Comparison of ENCODE assay signal across 8 cellular contexts in genomic region chr11:83157755-83158473, GRCh38. TPM values are rescaled to one million over a fixed set of nuclear protein-coding genes. Genes with fewer than 3 reads are reported as not detected.
A peak's percentile ranks its signal among the peaks of the same experiment; 100 is the strongest.
DNase-seq lines count a peak whose midpoint lies in the region; ATAC-seq and TF ChIP-seq lines count a peak whose summit lies in the region.

No MANE protein-coding gene starts in this region.

- H3K27ac Mint-ChIP-seq in neural progenitor cell: peak overlapping the region; percentile 100

- peak overlapping the region; percentile 96 for H3K9ac ChIP-seq in neural progenitor cell

- peak overlapping the region; percentile 99 for H3K4me3 Mint-ChIP-seq in neural progenitor cell

- H3K4me1 Mint-ChIP-seq in neural progenitor cell: peaks cover 28% of the 10 kb centered on the region

- ATAC-seq in foreskin keratinocyte (no peak), GM18861 (IDR thresholded peaks at IDR 0.05; ENCODE audit: unreplicated experiment) (no peak)

- H3K4me1 ChIP-seq in foreskin keratinocyte: peaks cover 12% of the 10 kb centered on the region
- H3K4me1 ChIP-seq in neural progenitor cell: peaks cover 17% of the 10 kb centered on the region
- H3K4me1 ChIP-seq in tibial artery: peaks cover 3 to 40% (median 17%) of the 10 kb centered on the region in 4 donors

- no peaks in the 10 kb centered on the region for H3K27me3 Mint-ChIP-seq in neural progenitor cell (ENCODE audit: insufficient read depth, low read depth)

- peaks cover 57% of the 10 kb centered on the region for H4K20me1 ChIP-seq in neural progenitor cell (ENCODE audit: low read depth)

- H3K36me3 Mint-ChIP-seq in neural progenitor cell: peaks cover 18% of the 10 kb centered on the region

- no peaks in the 10 kb centered on the region for H3K27me3 ChIP-seq in foreskin keratinocyte
- no peaks in the 10 kb centered on the region for H3K27me3 ChIP-seq in neural progenitor cell
- H3K27me3 ChIP-seq in tibial artery: no peaks in the 10 kb centered on the region

- H3K79me2 ChIP-seq in neural progenitor cell (ENCODE audit: low read depth): peaks cover 60% of the 10 kb centered on the region

- peak overlapping the region; percentile 90 for H3K27ac ChIP-seq in foreskin keratinocyte
- H3K27ac ChIP-seq in neural progenitor cell: peak overlapping the region; percentile 98
- peak overlapping the region; percentile 98 to 100 for H3K27ac ChIP-seq in tibial artery

- peaks cover 7% of the 10 kb centered on the region for H3K36me3 ChIP-seq in neural progenitor cell
- H3K36me3 ChIP-seq in tibial artery: no peaks in the 10 kb centered on the region

- H3K9me3 Mint-ChIP-seq in neural progenitor cell: no peaks in the 10 kb centered on the region

- H2AFZ ChIP-seq in neural progenitor cell (replicated peaks): no peak overlapping the region

- DNase-seq in CD1c-positive myeloid dendritic cell (ENCODE audit: extremely low spot score): peak; percentile 82
- peak; percentile 43 for DNase-seq in HS-27A (ENCODE audit: low read depth)
- DNase-seq in RPMI8226: peak; percentile 76
- DNase-seq in activated gamma-delta T cell treated with anti-CD3 and anti-CD28 coated beads, Interleukin-2, amount 50 U/mL, for 16 hours (ENCODE audit: low read depth): peak; percentile 21
- peak; percentile 21 to 45 for DNase-seq in foreskin keratinocyte
- DNase-seq in neural progenitor cell (ENCODE audit: low spot score): peak; percentile 62
- peak; percentile 71 to 82 for DNase-seq in tibial artery

- peak overlapping the region; percentile 91 for H3K4me3 ChIP-seq in neural progenitor cell
- H3K4me3 ChIP-seq in tibial artery: peak overlapping the region; percentile 88 to 93

- TF ChIP-seq CTCF in foreskin keratinocyte (conservative IDR thresholded peaks at IDR 0.05) (no peak), neural progenitor cell (IDR thresholded peaks at IDR 0.05) (no peak), tibial artery (IDR thresholded peaks at IDR 0.05) (no peak)

- peak overlapping the region; percentile 95 for H3K4me2 ChIP-seq in neural progenitor cell

- peaks cover 25% of the 10 kb centered on the region for H3F3A ChIP-seq in neural progenitor cell (ENCODE audit: low read depth)

- intact Hi-C loops in tibial artery (cut with DNase I; ENCODE audit: low total_unique reads): loop anchor here (2.0 to 10.0 kb wide), 3 partner anchors 35 to 253 kb away; partner anchors contain the start of genes ANKRD42, DDIAS, PRCP and RAB30

- no peaks in the 10 kb centered on the region for H3K9me3 ChIP-seq in neural progenitor cell (ENCODE audit: low read depth)
- no peaks in the 10 kb centered on the region for H3K9me3 ChIP-seq in tibial artery

RNA-seq across cellular contexts. Expression of gene PCF11, which starts 1.0 kb away (rescaled TPM):
- total RNA-seq in foreskin keratinocyte (22.5 and 25.5 TPM in 2 replicates), neural progenitor cell (ENCODE audit: low replicate concordance) (64.2 and 72.7 TPM in 2 replicates)
- 6.7 and 8.2 TPM in 2 replicates for polyA plus RNA-seq in foreskin keratinocyte

RNA-seq across cellular contexts. Expression of gene ANKRD42, which starts 35.6 kb away (rescaled TPM):
- total RNA-seq in foreskin keratinocyte (6.0 and 6.3 TPM in 2 replicates), neural progenitor cell (ENCODE audit: low replicate concordance) (3.3 and 4.4 TPM in 2 replicates)
- polyA plus RNA-seq in foreskin keratinocyte: 3.2 and 3.4 TPM in 2 replicates

Comparison
In these comparisons a context has a peak if more than half of its experiments do, and no peak if none do; other contexts are left out.
1. DNase-seq: peak in every context shown above with its lines; median percentile 82 in CD1c-positive myeloid dendritic cell; 76 in tibial artery; 76 in RPMI8226; 62 in neural progenitor cell; 43 in HS-27A; 33 in foreskin keratinocyte; 21 in activated gamma-delta T cell treated with anti-CD3 and anti-CD28 coated beads, Interleukin-2, amount 50 U/mL, for 16 hours.